Comparison of ENCODE assay signal across 8 cellular contexts in the genomic region with DNA sequence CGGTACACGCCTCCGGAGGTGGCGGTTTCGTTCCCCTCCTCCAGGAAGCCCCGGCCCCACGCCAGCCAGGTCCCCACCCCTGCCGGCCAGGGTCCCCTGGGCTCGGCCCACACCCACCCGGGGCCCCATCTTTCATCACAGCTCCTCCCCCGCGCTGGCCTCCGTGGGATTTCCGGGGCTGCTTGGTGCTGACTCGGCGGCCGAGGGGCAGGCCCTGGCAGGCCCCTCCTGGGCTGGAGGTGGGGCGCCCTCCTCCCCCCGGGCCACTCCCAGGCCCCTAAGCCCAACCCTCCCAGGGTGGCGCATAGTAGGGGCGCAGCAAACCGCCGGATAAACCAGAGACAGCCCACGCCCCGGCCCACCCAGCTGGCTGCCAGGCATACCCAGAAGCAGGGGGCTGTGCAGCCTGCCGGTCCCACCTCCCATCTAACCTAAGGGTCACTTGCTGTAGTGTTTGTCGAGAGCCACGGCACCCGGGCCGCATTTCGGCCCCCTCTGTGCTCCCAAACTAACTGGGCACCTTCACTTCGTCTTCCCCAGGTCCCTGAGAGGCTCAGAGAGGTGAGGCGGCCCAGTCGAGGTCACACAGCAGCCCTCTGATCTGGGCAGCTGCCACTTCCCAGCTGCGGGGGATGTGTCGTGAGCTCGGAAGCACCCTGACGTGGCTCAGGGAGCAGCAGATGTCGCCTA. TPM values are rescaled to one million over a fixed set of nuclear protein-coding genes. Genes with fewer than 3 reads are reported as not detected.
DNase-seq lines count a peak whose midpoint lies in the region; ATAC-seq and TF ChIP-seq lines count a peak whose summit lies in the region.

No MANE protein-coding gene starts in this region.

- peak overlapping the region; percentile 98 for H3K27ac ChIP-seq in hepatocyte

- H3K9me3 ChIP-seq in hepatocyte (ENCODE audit: low read depth), result no peaks in the 10 kb centered on the region

- peak in 1 of 2 donors; percentile 31 for ATAC-seq in stimulated activated naive B cell treated with anti-CD40 and anti-IgM and Interleukin-4, amounts not matched to agents 10 μg/mL and 1 μg/mL and 100 μg/mL, for 72 hours (replicated peaks)
- no peak for ATAC-seq in HG02840 (IDR thresholded peaks at IDR 0.05; ENCODE audit: low FRiP score, unreplicated experiment)

- H3K9me2 ChIP-seq in hepatocyte (replicated peaks; ENCODE audit: insufficient read depth), result no peaks in the 10 kb centered on the region

- H3K36me3 ChIP-seq in hepatocyte (replicated peaks; ENCODE audit: insufficient read depth, low read depth), result no peaks in the 10 kb centered on the region

- no peaks in the 10 kb centered on the region for H3K27me3 Mint-ChIP-seq in stimulated activated naive B cell treated with anti-CD40 and anti-IgM and Interleukin-4, amounts not matched to agents 10 μg/mL and 1 μg/mL and 100 μg/mL, for 72 hours

- H3K4me3 Mint-ChIP-seq in stimulated activated naive B cell treated with anti-CD40 and anti-IgM and Interleukin-4, amounts not matched to agents 10 μg/mL and 1 μg/mL and 100 μg/mL, for 72 hours, result peak overlapping the region; percentile 19 to 58

- H3K4me1 Mint-ChIP-seq in stimulated activated naive B cell treated with anti-CD40 and anti-IgM and Interleukin-4, amounts not matched to agents 10 μg/mL and 1 μg/mL and 100 μg/mL, for 72 hours, result peaks cover 16 to 60% of the 10 kb centered on the region in 2 donors

- peaks cover 96% of the 10 kb centered on the region for H3K79me2 ChIP-seq in hepatocyte

- H2AFZ ChIP-seq in hepatocyte, result no peak overlapping the region

- H3K4me3 ChIP-seq in hepatocyte, result no peak overlapping the region

- peaks cover 84% of the 10 kb centered on the region for H4K20me1 ChIP-seq in hepatocyte (ENCODE audit: insufficient read depth, poor library complexity, severe bottlenecking)

- H3K4me1 ChIP-seq in hepatocyte (ENCODE audit: insufficient read depth), result peaks cover 59% of the 10 kb centered on the region

- DNase-seq in SIG-M5 treated with dmso at 0.1 percent for 504 hours (lab: John Stamatoyannopoulos, UW; ENCODE audit: unreplicated experiment), result peak; percentile 68
- no peak for DNase-seq in SIG-M5 (lab: John Stamatoyannopoulos, UW)
- DNase-seq in activated gamma-delta T cell treated with anti-CD3 and anti-CD28 coated beads, Interleukin-2, amount 50 U/mL, for 16 hours (ENCODE audit: low read depth), result peak; percentile 67
- peak; percentile 73 for DNase-seq in hepatocyte (ENCODE audit: low spot score)
- no peak for DNase-seq in stimulated activated naive B cell treated with anti-CD40 and anti-IgM and Interleukin-4, amounts not matched to agents 10 μg/mL and 1 μg/mL and 100 μg/mL, for 72 hours
- DNase-seq in NCI-H1417 treated with DMSO at 0.1 percent for 48 hours (lab: John Stamatoyannopoulos, UW), result no peak
- no peak for DNase-seq in AG08396 (ENCODE audit: low spot score)

- peak overlapping the region; percentile 98 for H3K4me2 ChIP-seq in hepatocyte

- H3K27me3 ChIP-seq in hepatocyte, result no peaks in the 10 kb centered on the region

- WGBS in hepatocyte (ENCODE audit: low lambda C conversion rate, missing lambda C conversion rate), result 89% methylated on average over 22 of the region's 39 CpGs

- peaks cover 22 to 30% of the 10 kb centered on the region in 2 donors for H3K36me3 Mint-ChIP-seq in stimulated activated naive B cell treated with anti-CD40 and anti-IgM and Interleukin-4, amounts not matched to agents 10 μg/mL and 1 μg/mL and 100 μg/mL, for 72 hours

- peak overlapping the region; percentile 90 for H3K27ac Mint-ChIP-seq in stimulated activated naive B cell treated with anti-CD40 and anti-IgM and Interleukin-4, amounts not matched to agents 10 μg/mL and 1 μg/mL and 100 μg/mL, for 72 hours

- no peak for TF ChIP-seq CTCF in hepatocyte (IDR thresholded peaks at IDR 0.05; ENCODE audit: poor library complexity)

- no peaks in the 10 kb centered on the region for H3K9me3 Mint-ChIP-seq in stimulated activated naive B cell treated with anti-CD40 and anti-IgM and Interleukin-4, amounts not matched to agents 10 μg/mL and 1 μg/mL and 100 μg/mL, for 72 hours

RNA-seq across cellular contexts. Expression of a gene that starts 6.6 kb away (rescaled TPM):
- total RNA-seq in hepatocyte, result 19.2 and 23.3 TPM in 2 replicates
- 46.1 and 46.2 TPM in 2 replicates for polyA plus RNA-seq in hepatocyte

RNA-seq across cellular contexts. Expression of a gene that starts 52.5 kb away (rescaled TPM):
- total RNA-seq in hepatocyte, result 16.7 and 18.1 TPM in 2 replicates
- 8.3 and 15.0 TPM in 2 replicates for polyA plus RNA-seq in hepatocyte

Comparison
In these comparisons a context has a peak if more than half of its experiments do, and no peak if none do; other contexts are left out.
1. DNase-seq: peak in SIG-M5 treated with dmso at 0.1 percent for 504 hours (single experiment), activated gamma-delta T cell treated with anti-CD3 and anti-CD28 coated beads, Interleukin-2, amount 50 U/mL, for 16 hours (single experiment) and hepatocyte (single experiment); none in SIG-M5 (single experiment), stimulated activated naive B cell treated with anti-CD40 and anti-IgM and Interleukin-4, amounts not matched to agents 10 μg/mL and 1 μg/mL and 100 μg/mL, for 72 hours (single experiment), NCI-H1417 treated with DMSO at 0.1 percent for 48 hours (single experiment) and AG08396 (single experiment).